In genomic region chr6:132797975-132798819, GRCh38 we compare ENCODE assay signal across 9 cellular contexts. TPM values are rescaled to one million over a fixed set of nuclear protein-coding genes. Genes with fewer than 3 reads are reported as not detected.
DNase-seq lines count a peak whose midpoint lies in the region; ATAC-seq, FAIRE-seq and TF ChIP-seq lines count a peak whose summit lies in the region.
"Had no signal": no experiment of that assay in that cellular context is flagged by ENCODE, and none has a peak within 500 bp of the region (broad histone marks: within the 10 kb centered on the region; RNA-seq: fewer than 3 reads in every experiment).

SLC18B1 (minus strand) TSS chr6:132798637; CDS start chr6:132798456, 181 bp downstream.

- no peak for TF ChIP-seq EP300 in SK-N-SH (IDR thresholded peaks at IDR 0.05; ENCODE audit: borderline replicate concordance in 1 of 2, low read depth in 1 of 2, low read length in 1 of 2)

- FAIRE-seq in GM19239 (lab: Jason Lieb, UNC) (peak; percentile 70), pancreas (lab: Jason Lieb, UNC) (no peak)

- intact Hi-C loops in CD4-positive, alpha-beta T cell (cut with DNase I, micrococcal nuclease) = loop anchor here (2.0 to 5.0 kb wide), 2 partner anchors 17 to 36 kb away; partner anchors contain the start of gene RPS12 (in 1 of the 2)
- intact Hi-C loops in adrenal gland (cut with DNase I) = no loop called here
- intact Hi-C loops in heart left ventricle (cut with DNase I) = loop anchor here in 6 of 10 donors (2.0 to 10.0 kb wide), 3 partner anchors 123 to 263 kb away; partner anchors contain the start of gene TAAR9 (in 2 of the 6)
- intact Hi-C loops in pancreas (cut with DNase I) = no loop called here

- H3K27ac ChIP-seq in CD4-positive, alpha-beta T cell (ENCODE audit: low read depth, low read length) = no peak within 1 kb of the TSS
- H3K27ac ChIP-seq in SK-N-SH (ENCODE audit: low read depth in 2 of 2, low read length in 1 of 2) (no peak within 1 kb of the TSS), adrenal gland (peak within 1 kb of the TSS in 2 of 5 donors; percentile 11 to 56), heart left ventricle (peak within 1 kb of the TSS in 8 of 12 donors; percentile 47 to 87 (median 72)), pancreas (peak within 1 kb of the TSS in 1 of 4 donors; percentile 51)
- H3K27ac ChIP-seq: VCaP had no signal

- peak within 1 kb of the TSS; percentile 96 for H3K4me2 ChIP-seq in SK-N-SH

- no peaks in the 10 kb centered on the region for H3K27me3 Mint-ChIP-seq in CD4-positive, alpha-beta T cell

- CTCF ChIA-PET in CD4-positive, alpha-beta T cell (lab: Charles Lee) = interaction anchor here (0.8 to 4.4 kb wide), 7 partner anchors 10 to 128 kb away, joined by 3 to 43 read pairs (median 5); partner anchors contain the start of gene RPS12
- CTCF ChIA-PET in SK-N-SH (lab: Yijun Ruan, JAX) = interaction anchor here (0.6 to 2.5 kb wide), 20 partner anchors 10 to 992 kb away, joined by 3 to 19 read pairs (median 4); partner anchors contain the start of genes RPS12 and TAAR9

- H3K27me3 ChIP-seq in CD4-positive, alpha-beta T cell (ENCODE audit: control insufficient read depth, insufficient read depth, low read length) = no peaks in the 10 kb centered on the region
- peaks cover 21% of the 10 kb centered on the region; the same call in 1 of the 2 replicates for H3K27me3 ChIP-seq in SK-N-SH (ENCODE audit: insufficient read depth)
- H3K27me3 ChIP-seq in adrenal gland = no peaks in the 10 kb centered on the region
- H3K27me3 ChIP-seq in heart left ventricle = no peaks in the 10 kb centered on the region
- no peaks in the 10 kb centered on the region for H3K27me3 ChIP-seq in pancreas

- peaks cover 47% of the 10 kb centered on the region for H3K36me3 Mint-ChIP-seq in CD4-positive, alpha-beta T cell (ENCODE audit: low read depth)

- H3F3A ChIP-seq in SK-N-SH (replicated peaks; ENCODE audit: insufficient read depth) = no peaks in the 10 kb centered on the region

- DNase-seq in CD4-positive, alpha-beta T cell = peak in 9 of 10 experiments; percentile 18 to 67 (median 45)
- DNase-seq in GM19239 (ENCODE audit: insufficient read length, low spot score) (no peak), SK-N-SH (peak; percentile 35), adrenal gland (peak; percentile 61 to 80 (median 73)), heart left ventricle (peak; percentile 38 to 78 (median 58)), pancreas (peak; percentile 50 to 86 (median 64)), NCI-H1694 (lab: John Stamatoyannopoulos, UW) (no peak)

- peaks cover 51% of the 10 kb centered on the region for H3K4me1 Mint-ChIP-seq in CD4-positive, alpha-beta T cell (ENCODE audit: low read depth)

- no peaks in the 10 kb centered on the region for H3K9me3 Mint-ChIP-seq in CD4-positive, alpha-beta T cell

- no peak within 1 kb of the TSS for H3K4me3 Mint-ChIP-seq in CD4-positive, alpha-beta T cell

- TF ChIP-seq RAD21 in SK-N-SH (IDR thresholded peaks at IDR 0.05; ENCODE audit: low read length) = no peak

- peak within 1 kb of the TSS; percentile 80 for H2AFZ ChIP-seq in SK-N-SH (ENCODE audit: low read depth)

- no peaks in the 10 kb centered on the region for H3K9me3 ChIP-seq in CD4-positive, alpha-beta T cell (ENCODE audit: control insufficient read depth, low read length)
- H3K9me3 ChIP-seq in SK-N-SH (no peaks in the 10 kb centered on the region), adrenal gland (replicated peaks in 1 of 3) (peaks cover 0 to 2% (median 0%) of the 10 kb centered on the region in 3 donors), heart left ventricle (peaks cover 0 to 6% (median 0%) of the 10 kb centered on the region in 12 donors), pancreas (no peaks in the 10 kb centered on the region)

- no peaks in the 10 kb centered on the region for H4K20me1 ChIP-seq in SK-N-SH (ENCODE audit: insufficient read depth)

- H3K4me1 ChIP-seq in SK-N-SH (ENCODE audit: control insufficient read depth in 1 of 2, insufficient read depth in 2 of 2, low read depth in 1 of 2, low read length in 1 of 2) (no peaks in the 10 kb centered on the region; a peak in 1 of 4 replicates), adrenal gland (replicated peaks in 1 of 2) (peaks cover 5 to 18% of the 10 kb centered on the region in 2 donors), heart left ventricle (peaks cover 0 to 11% (median 1%) of the 10 kb centered on the region in 12 donors), pancreas (peaks cover 0 to 7% (median 0%) of the 10 kb centered on the region in 3 donors)

- H3K9ac ChIP-seq in SK-N-SH = peak within 1 kb of the TSS; percentile 33; the same call in 1 of the 2 replicates

- H3K36me3 ChIP-seq in SK-N-SH (replicated peaks in 1 of 2; ENCODE audit: control insufficient read depth in 1 of 2, insufficient read depth in 2 of 2, low read length in 1 of 2) (no peaks in the 10 kb centered on the region), adrenal gland (replicated peaks in 1 of 2) (no peaks in the 10 kb centered on the region), heart left ventricle (peaks cover 0 to 7% (median 0%) of the 10 kb centered on the region in 9 donors), pancreas (peaks cover 0 to 3% (median 0%) of the 10 kb centered on the region in 3 donors)

- no peak within 1 kb of the TSS for H3K27ac Mint-ChIP-seq in CD4-positive, alpha-beta T cell

- 2% methylated on average over 17 of the region's 39 CpGs for WGBS in SK-N-SH (ENCODE audit: low lambda C conversion rate)
- 1% methylated on average over 19 to 39 of the region's 39 CpGs for WGBS in adrenal gland, 4 donors
- 0 to 1% (median 1%) methylated on average over 34 to 39 of the region's 39 CpGs for WGBS in heart left ventricle, 4 donors
- 0 to 1% methylated on average over 39 of the region's 39 CpGs for WGBS in pancreas, 2 donors

- ATAC-seq in CD4-positive, alpha-beta T cell (ENCODE audit: poor library complexity) = peak; percentile 66
- ATAC-seq in HG03280 (IDR thresholded peaks at IDR 0.05; ENCODE audit: unreplicated experiment) (peak; percentile 40), heart left ventricle (peak; percentile 52 to 88 (median 82)), pancreas (peak; percentile 58 to 83 (median 75))

- no peaks in the 10 kb centered on the region for H3K9me2 ChIP-seq in SK-N-SH

- POLR2A ChIA-PET in CD4-positive, alpha-beta T cell (lab: Charles Lee) = interaction anchor here (0.7 to 4.6 kb wide), 7 partner anchors 10 to 285 kb away, joined by 3 to 168 read pairs (median 7); partner anchors contain the start of genes RPS12, STX7 and VNN2
- POLR2A ChIA-PET in SK-N-SH (lab: Yijun Ruan, JAX) = no interaction called here

- H3K79me2 ChIP-seq in SK-N-SH (ENCODE audit: insufficient read depth) = no peaks in the 10 kb centered on the region

- no peak for TF ChIP-seq CTCF in CD4-positive, alpha-beta T cell (IDR thresholded peaks at IDR 0.05)
- TF ChIP-seq CTCF in SK-N-SH (IDR thresholded peaks at IDR 0.05) = no peak
- no peak for TF ChIP-seq CTCF in adrenal gland (IDR thresholded peaks at IDR 0.05)
- TF ChIP-seq CTCF in heart left ventricle (IDR thresholded peaks at IDR 0.05) = no peak
- no peak for TF ChIP-seq CTCF in pancreas (IDR thresholded peaks at IDR 0.05)

- peak within 1 kb of the TSS; percentile 50 to 68; a peak in 3 of 4 replicates for H3K4me3 ChIP-seq in SK-N-SH (ENCODE audit: low read depth in 2 of 2, low read length in 1 of 2)
- H3K4me3 ChIP-seq in adrenal gland = peak within 1 kb of the TSS in 3 of 4 donors; percentile 38 to 79 (median 54)
- peak within 1 kb of the TSS in 11 of 12 donors; percentile 36 to 92 (median 72) for H3K4me3 ChIP-seq in heart left ventricle
- H3K4me3 ChIP-seq in pancreas = peak within 1 kb of the TSS in 3 of 4 donors; percentile 53 to 85 (median 84)

- TF ChIP-seq POLR2A in adrenal gland (IDR thresholded peaks at IDR 0.05) = peak in 1 of 2 donors; percentile 48
- no peak for TF ChIP-seq POLR2A in heart left ventricle (IDR thresholded peaks at IDR 0.05)

TF ChIP-seq in SK-N-SH, 30 proteins besides CTCF, POLR2A, EP300 and RAD21:
- TF ChIP-seq MAX (IDR thresholded peaks at IDR 0.05; ENCODE audit: low read depth) (0 out of 2 replicates have a peak, but pooled peaks have one; percentile 15), NRF1 (IDR thresholded peaks at IDR 0.05; ENCODE audit: low read depth, low read length) (no peak)

RNA-seq across cellular contexts. Expression of gene SLC18B1, which starts in this region (rescaled TPM):
- 1 to 10 TPM; 8.5 to 9.0 TPM for total RNA-seq in CD4-positive, alpha-beta T cell
- 1.2 and 1.5 TPM in 2 replicates for polyA plus RNA-seq in SK-N-SH (2012; rRNA removed)
- 1.3 and 2.0 TPM in 2 replicates for polyA plus RNA-seq in SK-N-SH (2012; cell fraction: cytosol; rRNA removed)
- 0.65 and 2.1 TPM in 2 replicates for polyA plus RNA-seq in SK-N-SH (2012; cell fraction: nucleus; rRNA removed)
- total RNA-seq in adrenal gland = 10 to 100 TPM in 7 of 8 donors, 1 to 10 TPM in 1; 8.7 to 32.8 (median 14.9) TPM
- 10 to 100 TPM; 10.1 to 10.5 (median 10.2) TPM for polyA plus RNA-seq in adrenal gland
- 1 to 10 TPM; 1.1 to 7.4 (median 2.8) TPM for total RNA-seq in heart left ventricle
- polyA plus RNA-seq in heart left ventricle = 1 to 10 TPM; 2.5 to 3.1 TPM
- total RNA-seq in pancreas = 1 to 10 TPM; 4.4 to 9.9 (median 7.2) TPM
- polyA plus RNA-seq in pancreas = 10 to 100 TPM in 1 of 2 donors, 1 to 10 TPM in 1; 5.5 to 10.9 TPM

Comparison
In these comparisons a context has a peak if more than half of its experiments do, and no peak if none do; other contexts are left out.
1. DNase-seq: peak in CD4-positive, alpha-beta T cell (9 of 10), SK-N-SH (single experiment), adrenal gland (7 of 7), heart left ventricle (5 of 5) and pancreas (6 of 6); none in GM19239 (single experiment) and NCI-H1694 (single experiment).
2. H3K27ac ChIP-seq: peak in heart left ventricle (8 of 12); none in CD4-positive, alpha-beta T cell (single experiment) and SK-N-SH (0 of 2).
3. intact Hi-C loops: an anchor here in CD4-positive, alpha-beta T cell (2.0 to 5.0 kb wide) and heart left ventricle (2.0 to 10.0 kb wide); none called in adrenal gland and pancreas.
4. Peak in every context shown above with its lines, with median percentiles within 50 percentile points of each other: ATAC-seq and H3K4me3 ChIP-seq.